ENCODE assay signal across 9 cellular contexts in genomic region chr9:130714586-130715110, GRCh38. TPM values are rescaled to one million over a fixed set of nuclear protein-coding genes. Genes with fewer than 3 reads are reported as not detected.
DNase-seq lines count a peak whose midpoint lies in the region; ATAC-seq and TF ChIP-seq lines count a peak whose summit lies in the region.
"Had no signal": no experiment of that assay in that cellular context is flagged by ENCODE, and none has a peak within 500 bp of the region (broad histone marks: within the 10 kb centered on the region; RNA-seq: fewer than 3 reads in every experiment).

No MANE protein-coding gene starts in this region.

- H3K27me3 ChIP-seq in GM23338 (ENCODE audit: insufficient read depth) (no peaks in the 10 kb centered on the region), skeletal muscle tissue (ENCODE audit: control insufficient read depth in 3 of 3, insufficient read depth in 3 of 3, low read length in 3 of 3) (no peaks in the 10 kb centered on the region), foreskin keratinocyte (no peaks in the 10 kb centered on the region)

- H2AFZ ChIP-seq in GM23338: no peak overlapping the region

- H3K9ac ChIP-seq in SK-N-MC (ENCODE audit: insufficient read length) (peak overlapping the region; percentile 93), skeletal muscle tissue (ENCODE audit: low read depth in 1 of 3, low read length in 3 of 3) (peak overlapping the region; percentile 69 to 95 (median 93))

- peaks cover 13% of the 10 kb centered on the region for H3K27me3 Mint-ChIP-seq in GM23338 (ENCODE audit: insufficient read depth, low read depth, poor library complexity)

- peaks cover 31% of the 10 kb centered on the region for H4K20me1 ChIP-seq in GM23338 (replicated peaks; ENCODE audit: insufficient read depth)

- H3K27ac ChIP-seq in GM23338 (ENCODE audit: low read depth) (no peak overlapping the region), SK-N-MC (no peak overlapping the region), skeletal muscle tissue (ENCODE audit: low read depth, low read length) (peak overlapping the region; percentile 22), foreskin keratinocyte (no peak overlapping the region)

- H3K4me3 ChIP-seq in GM23338 (peak overlapping the region; percentile 86), SK-N-MC (peak overlapping the region; percentile 94), skeletal muscle tissue (ENCODE audit: low read length in 3 of 3) (peak overlapping the region; percentile 82 to 90 (median 86))

- peak overlapping the region; percentile 92 for H3K4me2 ChIP-seq in GM23338

- H3F3A ChIP-seq in GM23338 (replicated peaks; ENCODE audit: low read depth): no peaks in the 10 kb centered on the region

- peaks cover 62% of the 10 kb centered on the region for H3K79me2 ChIP-seq in GM23338 (replicated peaks; ENCODE audit: insufficient read depth)

- no peaks in the 10 kb centered on the region for H3K36me3 Mint-ChIP-seq in GM23338 (ENCODE audit: low read depth)

- TF ChIP-seq CTCF in GM23338 (conservative IDR thresholded peaks at IDR 0.05; ENCODE audit: low read depth in 2 of 2) (no peak), foreskin keratinocyte (conservative IDR thresholded peaks at IDR 0.05) (no peak)

- H3K9me2 ChIP-seq in GM23338 (ENCODE audit: insufficient read depth): no peaks in the 10 kb centered on the region

- H3K27ac Mint-ChIP-seq in GM23338: no peak overlapping the region

- H3K36me3 ChIP-seq in GM23338 (ENCODE audit: insufficient read depth) (no peaks in the 10 kb centered on the region), SK-N-MC (ENCODE audit: insufficient read depth, low read length) (no peaks in the 10 kb centered on the region), skeletal muscle tissue (ENCODE audit: control insufficient read depth in 3 of 3, insufficient read depth in 3 of 3, low read length in 3 of 3) (no peaks in the 10 kb centered on the region)

- peaks cover 20% of the 10 kb centered on the region; the same call in 2 of the 3 replicates for H3K4me1 Mint-ChIP-seq in GM23338

- no peak for DNase-seq in GM23338 (ENCODE audit: low spot score)
- no peak for DNase-seq in SK-N-MC (ENCODE audit: low read depth, low spot score)
- DNase-seq in fibroblast of peridontal ligament (ENCODE audit: extremely low read depth): peak; percentile 30
- no peak for DNase-seq in foreskin keratinocyte
- DNase-seq in LoVo (ENCODE audit: low spot score): no peak
- DNase-seq in nucleus accumbens (lab: John Stamatoyannopoulos, UW): no peak
- DNase-seq in HuH-7.5 (ENCODE audit: low spot score): no peak

- H3K4me1 ChIP-seq in GM23338 (ENCODE audit: insufficient read depth) (peaks cover 21% of the 10 kb centered on the region), skeletal muscle tissue (ENCODE audit: control insufficient read depth in 3 of 3, insufficient read depth in 3 of 3, low read length in 3 of 3) (peaks cover 4 to 19% (median 11%) of the 10 kb centered on the region in 3 donors), foreskin keratinocyte (peaks cover 5% of the 10 kb centered on the region)

- H3K4me3 Mint-ChIP-seq in GM23338: peak overlapping the region; percentile 92

- H3K9me3 Mint-ChIP-seq in GM23338: no peaks in the 10 kb centered on the region; the same call in 2 of the 3 replicates

- H3K9me3 ChIP-seq in SK-N-MC (ENCODE audit: low read depth, low read length): no peaks in the 10 kb centered on the region
- no peaks in the 10 kb centered on the region for H3K9me3 ChIP-seq in skeletal muscle tissue (ENCODE audit: control insufficient read depth in 3 of 3, low read length in 3 of 3)

- ATAC-seq in GM23338 (no peak), foreskin keratinocyte (no peak)

TF ChIP-seq in GM23338, 12 proteins besides CTCF, POLR2A, EP300 and RAD21 (continues in another document):
- TF ChIP-seq JUNB (IDR thresholded peaks at IDR 0.05; ENCODE audit: unreplicated experiment) (no peak), CREB1 (CRISPR knock-in tag; IDR thresholded peaks at IDR 0.05; ENCODE audit: low read depth) (no peak), ZNF114 (CRISPR knock-in tag; IDR thresholded peaks at IDR 0.05) (no peak), ZNF462 (CRISPR knock-in tag; IDR thresholded peaks at IDR 0.05) (no peak), ETS1 (IDR thresholded peaks at IDR 0.05) (no peak)

RNA-seq across cellular contexts. Expression of gene EXOSC2, which starts 21.1 kb away (rescaled TPM):
- total RNA-seq in GM23338 (2014; rRNA removed; shearing (Covaris generic)): 77.7 and 80.3 TPM in 2 replicates
- polyA plus RNA-seq in GM23338 (2016; fragmentation: Nextera tagmentation; extraction: Ambion mirVana) (35.1 and 37.6 TPM in 2 replicates), foreskin keratinocyte (32.3 and 38.5 TPM in 2 replicates)
- total RNA-seq in skeletal muscle tissue (27.1 TPM), foreskin keratinocyte (45.6 and 54.7 TPM in 2 replicates)

RNA-seq across cellular contexts. Expression of gene PRDM12, which starts 50.3 kb away (rescaled TPM):
- total RNA-seq in GM23338 (2014; rRNA removed; shearing (Covaris generic)): 0.78 TPM in 1 of 2 replicates, not detected in the other
- polyA plus RNA-seq in GM23338 (2016; fragmentation: Nextera tagmentation; extraction: Ambion mirVana) (0.11 and 0.14 TPM in 2 replicates), foreskin keratinocyte (0.02 TPM in 1 of 2 replicates, not detected in the other)
- total RNA-seq in skeletal muscle tissue (not detected), foreskin keratinocyte (not detected in 2 replicates)
- total RNA-seq: RPMI7951 had no signal
